ENCODE assay signal across 7 cellular contexts in the genomic region with DNA sequence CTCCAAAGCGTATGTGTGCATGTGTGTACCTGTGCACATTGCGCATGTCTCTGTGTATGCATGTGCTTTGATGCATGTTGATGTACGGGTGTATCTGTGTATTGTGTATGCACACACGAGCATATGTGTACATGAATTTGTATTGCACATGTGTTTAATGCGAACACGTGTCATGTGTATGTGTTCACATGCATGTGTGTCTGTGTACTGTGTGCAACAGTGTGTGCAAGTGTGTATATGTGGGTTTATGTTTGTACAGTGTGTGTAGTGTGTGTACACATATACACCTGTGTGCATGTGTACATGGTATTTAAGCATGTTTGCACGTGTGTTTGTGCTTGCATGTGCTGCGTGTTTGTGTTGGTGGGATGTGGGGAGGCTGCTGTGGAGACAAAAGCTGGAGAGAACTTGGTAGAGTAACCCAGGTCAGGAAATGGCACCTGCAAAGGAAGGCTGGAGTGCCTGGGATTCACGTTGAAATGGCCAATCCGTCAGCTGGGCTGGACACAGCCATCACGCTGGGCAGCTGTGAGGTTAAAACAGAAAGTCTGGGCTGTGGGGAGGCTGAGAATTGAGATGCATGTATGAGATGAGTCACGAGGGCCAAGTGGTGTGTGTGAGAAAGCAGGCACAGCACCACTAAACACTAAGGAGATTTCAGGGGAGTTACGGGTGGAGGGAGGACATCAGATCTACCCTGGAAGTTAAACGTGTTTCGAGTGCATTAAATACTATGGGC.
DNase-seq lines count a peak whose midpoint lies in the region; ATAC-seq, FAIRE-seq and TF ChIP-seq lines count a peak whose summit lies in the region.
"Not testable (repeated sequence)": the region's sequence is repeated elsewhere in the genome, so short reads cannot be mapped to it uniquely, and the experiment has no call there.

No MANE protein-coding gene starts in this region.

- H3K27ac Mint-ChIP-seq in CD4-positive, CD25-positive, alpha-beta regulatory T cell, result peak overlapping the region in 2 of 3 donors; percentile 15 to 88
- not testable (repeated sequence) for H3K27ac Mint-ChIP-seq in activated T-helper 17 cell treated with anti-CD3 and anti-CD28 coated beads, Interleukin-2, amount 50 U/mL, for 72 hours

- not testable (repeated sequence) for ATAC-seq in CD4-positive, CD25-positive, alpha-beta regulatory T cell (ENCODE audit: low read depth in 2 of 2)
- ATAC-seq in activated T-helper 17 cell treated with anti-CD3 and anti-CD28 coated beads, Interleukin-2, amount 50 U/mL, for 72 hours (replicated peaks), result peak; percentile 38

- not testable (repeated sequence) for TF ChIP-seq CTCF in bronchial epithelial cell (IDR thresholded peaks at IDR 0.05; ENCODE audit: insufficient read depth, low read length, severe bottlenecking)

- not testable (repeated sequence) for H3K36me3 Mint-ChIP-seq in CD4-positive, CD25-positive, alpha-beta regulatory T cell
- peaks cover 19% of the 10 kb centered on the region for H3K36me3 Mint-ChIP-seq in activated T-helper 17 cell treated with anti-CD3 and anti-CD28 coated beads, Interleukin-2, amount 50 U/mL, for 72 hours (ENCODE audit: low read depth)

- H3K4me1 ChIP-seq in CD4-positive, CD25-positive, alpha-beta regulatory T cell (ENCODE audit: control insufficient read depth, insufficient read depth, low read length, poor library complexity, severe bottlenecking), result not testable (repeated sequence)

- H3K4me3 ChIP-seq in CD4-positive, CD25-positive, alpha-beta regulatory T cell (ENCODE audit: low read depth, low read length); bronchial epithelial cell (ENCODE audit: low read depth, low read length): not testable (repeated sequence)

- not testable (repeated sequence) for H3K9me3 Mint-ChIP-seq in CD4-positive, CD25-positive, alpha-beta regulatory T cell; activated T-helper 17 cell treated with anti-CD3 and anti-CD28 coated beads, Interleukin-2, amount 50 U/mL, for 72 hours

- H3K36me3 ChIP-seq in CD4-positive, CD25-positive, alpha-beta regulatory T cell (ENCODE audit: control insufficient read depth, insufficient read depth, low read length); bronchial epithelial cell (ENCODE audit: control insufficient read depth, insufficient read depth, low read length): not testable (repeated sequence)

- not testable (repeated sequence) for H3K4me3 Mint-ChIP-seq in CD4-positive, CD25-positive, alpha-beta regulatory T cell; activated T-helper 17 cell treated with anti-CD3 and anti-CD28 coated beads, Interleukin-2, amount 50 U/mL, for 72 hours

- not testable (repeated sequence) for DNase-seq in CD4-positive, CD25-positive, alpha-beta regulatory T cell; bronchial epithelial cell (ENCODE audit: low read depth)
- peak; percentile 23 for DNase-seq in LHCN-M2 (ENCODE audit: low read depth)
- DNase-seq in iris pigment epithelial cell (ENCODE audit: low read depth), result peak; percentile 10
- peak; percentile 62 for DNase-seq in myocyte (ENCODE audit: low read depth)
- peak; percentile 20 for DNase-seq in posterior vena cava (ENCODE audit: low spot score)

- not testable (repeated sequence) for H3K4me1 Mint-ChIP-seq in CD4-positive, CD25-positive, alpha-beta regulatory T cell; activated T-helper 17 cell treated with anti-CD3 and anti-CD28 coated beads, Interleukin-2, amount 50 U/mL, for 72 hours

- peak; percentile 76 for FAIRE-seq in bronchial epithelial cell (lab: Jason Lieb, UNC)

- H3K9me3 ChIP-seq in CD4-positive, CD25-positive, alpha-beta regulatory T cell (ENCODE audit: control insufficient read depth in 2 of 2, low read length in 2 of 2), result not testable (repeated sequence)

- intact Hi-C loops in posterior vena cava (cut with DNase I), result not testable (repeated sequence)

- not testable (repeated sequence) for H3K27ac ChIP-seq in CD4-positive, CD25-positive, alpha-beta regulatory T cell (ENCODE audit: insufficient read depth, low read length, poor library complexity, severe bottlenecking)

- H3K27me3 Mint-ChIP-seq in CD4-positive, CD25-positive, alpha-beta regulatory T cell; activated T-helper 17 cell treated with anti-CD3 and anti-CD28 coated beads, Interleukin-2, amount 50 U/mL, for 72 hours: not testable (repeated sequence)

- H3K27me3 ChIP-seq in CD4-positive, CD25-positive, alpha-beta regulatory T cell (ENCODE audit: control insufficient read depth, insufficient read depth, low read length); bronchial epithelial cell (ENCODE audit: control insufficient read depth, insufficient read depth, low read length): not testable (repeated sequence)
